1 cellular context compared by ENCODE assay signal in the genomic region with DNA sequence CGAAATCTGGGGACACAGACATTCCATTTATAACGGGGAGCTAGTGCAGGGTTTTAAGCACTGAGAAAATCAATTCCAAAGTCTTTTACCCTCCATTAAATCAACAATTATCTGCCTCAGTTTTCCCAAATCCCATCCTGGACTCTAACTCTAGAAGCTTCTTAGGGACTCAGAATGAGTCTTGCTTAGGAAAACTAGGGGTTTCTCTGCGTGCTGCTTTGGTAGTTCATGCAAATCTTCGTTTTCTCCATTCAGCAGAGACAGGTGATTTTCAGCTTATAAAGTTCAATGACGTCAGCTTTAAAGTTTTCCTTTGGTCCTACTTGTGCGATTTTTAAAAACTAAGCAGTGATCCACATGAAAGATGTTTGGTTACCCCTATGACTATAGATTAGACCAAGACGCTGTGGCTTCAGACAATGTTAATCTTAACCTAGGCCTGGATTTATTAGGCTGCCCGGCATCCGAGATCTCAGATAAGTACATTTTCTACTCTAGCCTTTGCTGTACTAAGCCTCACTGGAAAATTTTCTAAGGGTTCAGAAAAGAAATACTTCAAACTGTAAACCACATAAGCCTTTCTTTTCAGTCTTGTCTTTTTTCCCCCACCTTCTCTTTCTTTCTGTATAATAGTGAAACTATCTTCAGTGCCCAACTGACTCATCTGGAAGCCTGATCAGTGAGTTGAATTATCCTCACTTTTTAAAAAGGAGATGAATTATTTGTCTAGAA.
TF ChIP-seq lines count a peak whose summit lies in the region.

No MANE protein-coding gene starts in this region.

TF ChIP-seq in GM12878, 131 proteins besides CTCF, POLR2A, EP300 and RAD21 (continued from another document):
- TF ChIP-seq, protein P1, sequence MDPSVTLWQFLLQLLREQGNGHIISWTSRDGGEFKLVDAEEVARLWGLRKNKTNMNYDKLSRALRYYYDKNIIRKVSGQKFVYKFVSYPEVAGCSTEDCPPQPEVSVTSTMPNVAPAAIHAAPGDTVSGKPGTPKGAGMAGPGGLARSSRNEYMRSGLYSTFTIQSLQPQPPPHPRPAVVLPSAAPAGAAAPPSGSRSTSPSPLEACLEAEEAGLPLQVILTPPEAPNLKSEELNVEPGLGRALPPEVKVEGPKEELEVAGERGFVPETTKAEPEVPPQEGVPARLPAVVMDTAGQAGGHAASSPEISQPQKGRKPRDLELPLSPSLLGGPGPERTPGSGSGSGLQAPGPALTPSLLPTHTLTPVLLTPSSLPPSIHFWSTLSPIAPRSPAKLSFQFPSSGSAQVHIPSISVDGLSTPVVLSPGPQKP (IDR thresholded peaks at IDR 0.05; ENCODE audit: low read depth, low read length): no peak
- TF ChIP-seq ASH2L (IDR thresholded peaks at IDR 0.05; ENCODE audit: borderline replicate concordance, low read depth) (no peak), ATF7 (IDR thresholded peaks at IDR 0.05; ENCODE audit: low read depth) (peak; percentile 98), TCF12 (IDR thresholded peaks at IDR 0.05; ENCODE audit: low read depth, low read length) (no peak), HDAC2 (IDR thresholded peaks at IDR 0.05) (no peak), SIN3A (IDR thresholded peaks at IDR 0.05; ENCODE audit: low read depth, low read length) (no peak), EGR1 (IDR thresholded peaks at IDR 0.05; ENCODE audit: borderline replicate concordance in 1 of 2, low read depth in 2 of 2, low read length in 2 of 2) (no peak), MTA3 (IDR thresholded peaks at IDR 0.05; ENCODE audit: borderline replicate concordance, low read length) (no peak; the same call in 1 of the 2 replicates), KAT2A (conservative IDR thresholded peaks at IDR 0.05; ENCODE audit: control insufficient read depth, low read depth, low read length) (no peak), EED (IDR thresholded peaks at IDR 0.05; ENCODE audit: low read depth) (peak; percentile 63; the same call in 1 of the 2 replicates), LARP7 (IDR thresholded peaks at IDR 0.05) (no peak), MYC (IDR thresholded peaks at IDR 0.05; ENCODE audit: insufficient read depth, insufficient read length, insufficient replicate concordance, low read length, severe bottlenecking) (no peak), POLR2AphosphoS5 (IDR thresholded peaks at IDR 0.05; ENCODE audit: low read length) (no peak), JUND (IDR thresholded peaks at IDR 0.05; ENCODE audit: low read depth, low read length) (no peak), CBX3 (IDR thresholded peaks at IDR 0.05; ENCODE audit: borderline replicate concordance, low read depth) (no peak), MEF2B (IDR thresholded peaks at IDR 0.05; ENCODE audit: partially characterized antibody, poor library complexity, severe bottlenecking) (no peak), ZNF217 (IDR thresholded peaks at IDR 0.05) (no peak; the same call in 1 of the 2 replicates), HDAC6 (IDR thresholded peaks at IDR 0.05; ENCODE audit: unreplicated experiment) (no peak), TBL1XR1 (IDR thresholded peaks at IDR 0.05; ENCODE audit: low read depth, low read length) (no peak), GATAD2B (conservative IDR thresholded peaks at IDR 0.05; ENCODE audit: low read depth) (no peak), WRNIP1 (IDR thresholded peaks at IDR 0.05; ENCODE audit: borderline replicate concordance, low read depth, low read length) (no peak), PAX8 (IDR thresholded peaks at IDR 0.05) (no peak), NBN (IDR thresholded peaks at IDR 0.05) (no peak), CBX5 (IDR thresholded peaks at IDR 0.05; ENCODE audit: low read depth) (no peak), MEF2A (IDR thresholded peaks at IDR 0.05; ENCODE audit: insufficient read depth, low read depth, low read length) (no peak), ZNF24 (IDR thresholded peaks at IDR 0.05) (no peak), BACH1 (IDR thresholded peaks at IDR 0.05; ENCODE audit: borderline replicate concordance) (no peak), BMI1 (IDR thresholded peaks at IDR 0.05; ENCODE audit: borderline replicate concordance) (0 out of 2 replicates have a peak, but pooled peaks have one; percentile 23), RCOR1 (conservative IDR thresholded peaks at IDR 0.05; ENCODE audit: low read depth, low read length) (no peak), DPF2 (IDR thresholded peaks at IDR 0.05) (no peak; the same call in 1 of the 2 replicates), ZNF622 (IDR thresholded peaks at IDR 0.05) (no peak), POU2F2 (IDR thresholded peaks at IDR 0.05; ENCODE audit: borderline replicate concordance, low read depth, low read length) (peak; percentile 40; the same call in 1 of the 3 replicates), ZSCAN29 (IDR thresholded peaks at IDR 0.05) (no peak; the same call in 1 of the 2 replicates), SUZ12 (IDR thresholded peaks at IDR 0.05; ENCODE audit: unreplicated experiment) (no peak), NR2C2 (IDR thresholded peaks at IDR 0.05; ENCODE audit: borderline replicate concordance, control insufficient read depth, insufficient read length, low read depth) (no peak), CEBPB (IDR thresholded peaks at IDR 0.05; ENCODE audit: borderline replicate concordance in 1 of 2, low read depth in 2 of 2, low read length in 2 of 2) (no peak), BRCA1 (IDR thresholded peaks at IDR 0.05; ENCODE audit: low read depth, low read length) (no peak)
- TF ChIP-seq, protein P2, sequence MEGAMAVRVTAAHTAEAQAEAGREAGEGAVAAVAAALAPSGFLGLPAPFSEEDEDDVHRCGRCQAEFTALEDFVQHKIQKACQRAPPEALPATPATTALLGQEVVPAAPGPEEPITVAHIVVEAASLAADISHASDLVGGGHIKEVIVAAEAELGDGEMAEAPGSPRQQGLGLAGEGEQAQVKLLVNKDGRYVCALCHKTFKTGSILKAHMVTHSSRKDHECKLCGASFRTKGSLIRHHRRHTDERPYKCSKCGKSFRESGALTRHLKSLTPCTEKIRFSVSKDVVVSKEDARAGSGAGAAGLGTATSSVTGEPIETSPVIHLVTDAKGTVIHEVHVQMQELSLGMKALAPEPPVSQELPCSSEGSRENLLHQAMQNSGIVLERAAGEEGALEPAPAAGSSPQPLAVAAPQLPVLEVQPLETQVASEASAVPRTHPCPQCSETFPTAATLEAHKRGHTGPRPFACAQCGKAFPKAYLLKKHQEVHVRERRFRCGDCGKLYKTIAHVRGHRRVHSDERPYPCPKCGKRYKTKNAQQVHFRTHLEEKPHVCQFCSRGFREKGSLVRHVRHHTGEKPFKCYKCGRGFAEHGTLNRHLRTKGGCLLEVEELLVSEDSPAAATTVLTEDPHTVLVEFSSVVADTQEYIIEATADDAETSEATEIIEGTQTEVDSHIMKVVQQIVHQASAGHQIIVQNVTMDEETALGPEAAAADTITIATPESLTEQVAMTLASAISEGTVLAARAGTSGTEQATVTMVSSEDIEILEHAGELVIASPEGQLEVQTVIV (IDR thresholded peaks at IDR 0.05; ENCODE audit: borderline replicate concordance, partially characterized antibody): no peak
- TF ChIP-seq, protein P3, sequence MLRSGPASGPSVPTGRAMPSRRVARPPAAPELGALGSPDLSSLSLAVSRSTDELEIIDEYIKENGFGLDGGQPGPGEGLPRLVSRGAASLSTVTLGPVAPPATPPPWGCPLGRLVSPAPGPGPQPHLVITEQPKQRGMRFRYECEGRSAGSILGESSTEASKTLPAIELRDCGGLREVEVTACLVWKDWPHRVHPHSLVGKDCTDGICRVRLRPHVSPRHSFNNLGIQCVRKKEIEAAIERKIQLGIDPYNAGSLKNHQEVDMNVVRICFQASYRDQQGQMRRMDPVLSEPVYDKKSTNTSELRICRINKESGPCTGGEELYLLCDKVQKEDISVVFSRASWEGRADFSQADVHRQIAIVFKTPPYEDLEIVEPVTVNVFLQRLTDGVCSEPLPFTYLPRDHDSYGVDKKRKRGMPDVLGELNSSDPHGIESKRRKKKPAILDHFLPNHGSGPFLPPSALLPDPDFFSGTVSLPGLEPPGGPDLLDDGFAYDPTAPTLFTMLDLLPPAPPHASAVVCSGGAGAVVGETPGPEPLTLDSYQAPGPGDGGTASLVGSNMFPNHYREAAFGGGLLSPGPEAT (IDR thresholded peaks at IDR 0.05; ENCODE audit: low read depth): peak; percentile 29; the same call in 1 of the 2 replicates
- TF ChIP-seq, protein P4, sequence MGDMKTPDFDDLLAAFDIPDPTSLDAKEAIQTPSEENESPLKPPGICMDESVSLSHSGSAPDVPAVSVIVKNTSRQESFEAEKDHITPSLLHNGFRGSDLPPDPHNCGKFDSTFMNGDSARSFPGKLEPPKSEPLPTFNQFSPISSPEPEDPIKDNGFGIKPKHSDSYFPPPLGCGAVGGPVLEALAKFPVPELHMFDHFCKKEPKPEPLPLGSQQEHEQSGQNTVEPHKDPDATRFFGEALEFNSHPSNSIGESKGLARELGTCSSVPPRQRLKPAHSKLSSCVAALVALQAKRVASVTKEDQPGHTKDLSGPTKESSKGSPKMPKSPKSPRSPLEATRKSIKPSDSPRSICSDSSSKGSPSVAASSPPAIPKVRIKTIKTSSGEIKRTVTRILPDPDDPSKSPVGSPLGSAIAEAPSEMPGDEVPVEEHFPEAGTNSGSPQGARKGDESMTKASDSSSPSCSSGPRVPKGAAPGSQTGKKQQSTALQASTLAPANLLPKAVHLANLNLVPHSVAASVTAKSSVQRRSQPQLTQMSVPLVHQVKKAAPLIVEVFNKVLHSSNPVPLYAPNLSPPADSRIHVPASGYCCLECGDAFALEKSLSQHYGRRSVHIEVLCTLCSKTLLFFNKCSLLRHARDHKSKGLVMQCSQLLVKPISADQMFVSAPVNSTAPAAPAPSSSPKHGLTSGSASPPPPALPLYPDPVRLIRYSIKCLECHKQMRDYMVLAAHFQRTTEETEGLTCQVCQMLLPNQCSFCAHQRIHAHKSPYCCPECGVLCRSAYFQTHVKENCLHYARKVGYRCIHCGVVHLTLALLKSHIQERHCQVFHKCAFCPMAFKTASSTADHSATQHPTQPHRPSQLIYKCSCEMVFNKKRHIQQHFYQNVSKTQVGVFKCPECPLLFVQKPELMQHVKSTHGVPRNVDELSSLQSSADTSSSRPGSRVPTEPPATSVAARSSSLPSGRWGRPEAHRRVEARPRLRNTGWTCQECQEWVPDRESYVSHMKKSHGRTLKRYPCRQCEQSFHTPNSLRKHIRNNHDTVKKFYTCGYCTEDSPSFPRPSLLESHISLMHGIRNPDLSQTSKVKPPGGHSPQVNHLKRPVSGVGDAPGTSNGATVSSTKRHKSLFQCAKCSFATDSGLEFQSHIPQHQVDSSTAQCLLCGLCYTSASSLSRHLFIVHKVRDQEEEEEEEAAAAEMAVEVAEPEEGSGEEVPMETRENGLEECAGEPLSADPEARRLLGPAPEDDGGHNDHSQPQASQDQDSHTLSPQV (IDR thresholded peaks at IDR 0.05): no peak
- TF ChIP-seq, protein P5, sequence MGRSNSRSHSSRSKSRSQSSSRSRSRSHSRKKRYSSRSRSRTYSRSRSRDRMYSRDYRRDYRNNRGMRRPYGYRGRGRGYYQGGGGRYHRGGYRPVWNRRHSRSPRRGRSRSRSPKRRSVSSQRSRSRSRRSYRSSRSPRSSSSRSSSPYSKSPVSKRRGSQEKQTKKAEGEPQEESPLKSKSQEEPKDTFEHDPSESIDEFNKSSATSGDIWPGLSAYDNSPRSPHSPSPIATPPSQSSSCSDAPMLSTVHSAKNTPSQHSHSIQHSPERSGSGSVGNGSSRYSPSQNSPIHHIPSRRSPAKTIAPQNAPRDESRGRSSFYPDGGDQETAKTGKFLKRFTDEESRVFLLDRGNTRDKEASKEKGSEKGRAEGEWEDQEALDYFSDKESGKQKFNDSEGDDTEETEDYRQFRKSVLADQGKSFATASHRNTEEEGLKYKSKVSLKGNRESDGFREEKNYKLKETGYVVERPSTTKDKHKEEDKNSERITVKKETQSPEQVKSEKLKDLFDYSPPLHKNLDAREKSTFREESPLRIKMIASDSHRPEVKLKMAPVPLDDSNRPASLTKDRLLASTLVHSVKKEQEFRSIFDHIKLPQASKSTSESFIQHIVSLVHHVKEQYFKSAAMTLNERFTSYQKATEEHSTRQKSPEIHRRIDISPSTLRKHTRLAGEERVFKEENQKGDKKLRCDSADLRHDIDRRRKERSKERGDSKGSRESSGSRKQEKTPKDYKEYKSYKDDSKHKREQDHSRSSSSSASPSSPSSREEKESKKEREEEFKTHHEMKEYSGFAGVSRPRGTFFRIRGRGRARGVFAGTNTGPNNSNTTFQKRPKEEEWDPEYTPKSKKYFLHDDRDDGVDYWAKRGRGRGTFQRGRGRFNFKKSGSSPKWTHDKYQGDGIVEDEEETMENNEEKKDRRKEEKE (IDR thresholded peaks at IDR 0.05): no peak
- TF ChIP-seq, protein P6, sequence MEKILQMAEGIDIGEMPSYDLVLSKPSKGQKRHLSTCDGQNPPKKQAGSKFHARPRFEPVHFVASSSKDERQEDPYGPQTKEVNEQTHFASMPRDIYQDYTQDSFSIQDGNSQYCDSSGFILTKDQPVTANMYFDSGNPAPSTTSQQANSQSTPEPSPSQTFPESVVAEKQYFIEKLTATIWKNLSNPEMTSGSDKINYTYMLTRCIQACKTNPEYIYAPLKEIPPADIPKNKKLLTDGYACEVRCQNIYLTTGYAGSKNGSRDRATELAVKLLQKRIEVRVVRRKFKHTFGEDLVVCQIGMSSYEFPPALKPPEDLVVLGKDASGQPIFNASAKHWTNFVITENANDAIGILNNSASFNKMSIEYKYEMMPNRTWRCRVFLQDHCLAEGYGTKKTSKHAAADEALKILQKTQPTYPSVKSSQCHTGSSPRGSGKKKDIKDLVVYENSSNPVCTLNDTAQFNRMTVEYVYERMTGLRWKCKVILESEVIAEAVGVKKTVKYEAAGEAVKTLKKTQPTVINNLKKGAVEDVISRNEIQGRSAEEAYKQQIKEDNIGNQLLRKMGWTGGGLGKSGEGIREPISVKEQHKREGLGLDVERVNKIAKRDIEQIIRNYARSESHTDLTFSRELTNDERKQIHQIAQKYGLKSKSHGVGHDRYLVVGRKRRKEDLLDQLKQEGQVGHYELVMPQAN (conservative IDR thresholded peaks at IDR 0.05): no peak
